14 cellular contexts compared by ENCODE assay signal in genomic region chr11:76627541-76628082, GRCh38. TPM values are rescaled to one million over a fixed set of nuclear protein-coding genes. Genes with fewer than 3 reads are reported as not detected.
DNase-seq lines count a peak whose midpoint lies in the region; ATAC-seq and TF ChIP-seq lines count a peak whose summit lies in the region.
"Had no signal": no experiment of that assay in that cellular context is flagged by ENCODE, and none has a peak within 500 bp of the region (broad histone marks: within the 10 kb centered on the region; RNA-seq: fewer than 3 reads in every experiment).

No MANE protein-coding gene starts in this region.

- no peaks in the 10 kb centered on the region for H3K9me2 ChIP-seq in OCI-LY1 (ENCODE audit: low read depth, low read length)

- H3F3A ChIP-seq in OCI-LY1 (ENCODE audit: insufficient read depth, low read length): no peaks in the 10 kb centered on the region

- TF ChIP-seq CTCF in OCI-LY1 (IDR thresholded peaks at IDR 0.05; ENCODE audit: low read length) (no peak), tibial artery (IDR thresholded peaks at IDR 0.05) (no peak)

- no peak overlapping the region for H2AFZ ChIP-seq in OCI-LY1 (ENCODE audit: low read length)
- H2AFZ ChIP-seq: GM23338 had no signal

- H4K20me1 ChIP-seq in OCI-LY1 (ENCODE audit: insufficient read depth, low read length): no peaks in the 10 kb centered on the region

- H3K4me1 ChIP-seq in OCI-LY1 (ENCODE audit: insufficient read depth, low read length, severe bottlenecking) (peaks cover 38% of the 10 kb centered on the region), tibial artery (peaks cover 4 to 52% (median 26%) of the 10 kb centered on the region in 4 donors)
- H3K4me1 ChIP-seq in CD4-positive, alpha-beta memory T cell (ENCODE audit: insufficient read depth, low read length): peaks cover 8% of the 10 kb centered on the region
- H3K4me1 ChIP-seq: foreskin keratinocyte had no signal

- no peaks in the 10 kb centered on the region for H3K79me2 ChIP-seq in OCI-LY1 (ENCODE audit: insufficient read depth, low read length)

- H3K9me3 Mint-ChIP-seq in activated naive CD4-positive, alpha-beta T cell treated with anti-CD3 and anti-CD28 coated beads, Interleukin-2, amount 10 ng/mL, durations not matched to agents 7 days and 5 days: peaks cover 20% of the 10 kb centered on the region
- peaks cover 7% of the 10 kb centered on the region for H3K9me3 Mint-ChIP-seq in central memory CD8-positive, alpha-beta T cell
- peaks cover 0 to 11% (median 7%) of the 10 kb centered on the region in 8 donors for H3K9me3 Mint-ChIP-seq in CD4-positive, alpha-beta memory T cell

- H3K4me3 ChIP-seq in OCI-LY1 (ENCODE audit: low read depth, low read length, poor library complexity, severe bottlenecking): no peak overlapping the region
- H3K4me3 ChIP-seq in tibial artery: no peak overlapping the region
- no peak overlapping the region for H3K4me3 ChIP-seq in CD4-positive, alpha-beta memory T cell (ENCODE audit: low read length in 2 of 2)
- H3K4me3 ChIP-seq: GM23338, tibial nerve had no signal

- H3K9me3 ChIP-seq in OCI-LY1 (ENCODE audit: low read length): peaks cover 3% of the 10 kb centered on the region; the same call in 1 of the 2 replicates
- peaks cover 0 to 9% (median 6%) of the 10 kb centered on the region in 3 donors for H3K9me3 ChIP-seq in tibial artery
- no peaks in the 10 kb centered on the region for H3K9me3 ChIP-seq in CD4-positive, alpha-beta memory T cell (ENCODE audit: control insufficient read depth in 1 of 2, low read length in 2 of 2)

- no peaks in the 10 kb centered on the region for H3K36me3 ChIP-seq in OCI-LY1 (ENCODE audit: insufficient read depth, low read length)
- no peaks in the 10 kb centered on the region for H3K36me3 ChIP-seq in tibial artery
- H3K36me3 ChIP-seq in CD4-positive, alpha-beta memory T cell (ENCODE audit: insufficient read depth, low read length): no peaks in the 10 kb centered on the region

- POLR2A ChIA-PET in CD4-positive, alpha-beta memory T cell (lab: Charles Lee; ENCODE audit: partially characterized antibody): no interaction called here

- peak overlapping the region; percentile 26 for H3K27ac ChIP-seq in OCI-LY1 (ENCODE audit: low read depth, low read length, poor library complexity, severe bottlenecking)
- peak overlapping the region; percentile 18 to 43 for H3K27ac ChIP-seq in tibial artery
- no peak overlapping the region for H3K27ac ChIP-seq in CD4-positive, alpha-beta memory T cell (ENCODE audit: low read depth, low read length)
- H3K27ac ChIP-seq: foreskin keratinocyte, tibial nerve had no signal

- DNase-seq in activated naive CD4-positive, alpha-beta T cell treated with anti-CD3 and anti-CD28 coated beads, Interleukin-2, amount 10 ng/mL, durations not matched to agents 7 days and 5 days: peak; percentile 21
- no peak for DNase-seq in activated naive CD4-positive, alpha-beta T cell (lab: John Stamatoyannopoulos, UW)
- DNase-seq in central memory CD8-positive, alpha-beta T cell (ENCODE audit: low spot score in 2 of 2): no peak
- DNase-seq in tibial artery (no peak), iPS-NIHi7 (ENCODE audit: extremely low spot score) (no peak), NCI-H1105 treated with DMSO at 0.1 percent for 48 hours (lab: John Stamatoyannopoulos, UW) (no peak)
- DNase-seq in CD4-positive, alpha-beta memory T cell: no peak
- DNase-seq: amniotic stem cell, DMS 273 treated with DMSO at 0.1 percent for 48 hours, foreskin keratinocyte, NCI-H1092 treated with DMSO at 0.1 percent for 48 hours had no signal

- H3K4me3 Mint-ChIP-seq in activated naive CD4-positive, alpha-beta T cell treated with anti-CD3 and anti-CD28 coated beads, Interleukin-2, amount 10 ng/mL, durations not matched to agents 7 days and 5 days: no peak overlapping the region
- no peak overlapping the region for H3K4me3 Mint-ChIP-seq in central memory CD8-positive, alpha-beta T cell
- no peak overlapping the region for H3K4me3 Mint-ChIP-seq in CD4-positive, alpha-beta memory T cell
- H3K4me3 Mint-ChIP-seq: GM23338 had no signal

- peaks cover 57% of the 10 kb centered on the region for H3K4me1 Mint-ChIP-seq in activated naive CD4-positive, alpha-beta T cell treated with anti-CD3 and anti-CD28 coated beads, Interleukin-2, amount 10 ng/mL, durations not matched to agents 7 days and 5 days
- H3K4me1 Mint-ChIP-seq in central memory CD8-positive, alpha-beta T cell: peaks cover 20% of the 10 kb centered on the region
- H3K4me1 Mint-ChIP-seq in CD4-positive, alpha-beta memory T cell: peaks cover 9 to 36% (median 14%) of the 10 kb centered on the region in 4 donors

- H3K9ac ChIP-seq in OCI-LY1 (ENCODE audit: low read length): no peak overlapping the region

- H3K27me3 ChIP-seq in OCI-LY1 (ENCODE audit: insufficient read depth, low read length) (peaks cover 10% of the 10 kb centered on the region; the same call in 1 of the 2 replicates), tibial artery (no peaks in the 10 kb centered on the region)
- no peaks in the 10 kb centered on the region for H3K27me3 ChIP-seq in CD4-positive, alpha-beta memory T cell (ENCODE audit: insufficient read depth, low read length)
- H3K27me3 ChIP-seq: foreskin keratinocyte, tibial nerve had no signal

- peak overlapping the region; percentile 36; the same call in 1 of the 2 replicates for H3K4me2 ChIP-seq in OCI-LY1 (ENCODE audit: low read length)
- H3K4me2 ChIP-seq: GM23338 had no signal

- CTCF ChIA-PET in activated naive CD4-positive, alpha-beta T cell treated with anti-CD3 and anti-CD28 coated beads, Interleukin-2, amount 10 ng/mL, durations not matched to agents 7 days and 5 days (lab: Charles Lee): no interaction called here
- CTCF ChIA-PET in CD4-positive, alpha-beta memory T cell (lab: Charles Lee; ENCODE audit: partially characterized antibody): no interaction called here

- H3K27me3 Mint-ChIP-seq in activated naive CD4-positive, alpha-beta T cell treated with anti-CD3 and anti-CD28 coated beads, Interleukin-2, amount 10 ng/mL, durations not matched to agents 7 days and 5 days: peaks cover 29% of the 10 kb centered on the region
- H3K27me3 Mint-ChIP-seq in central memory CD8-positive, alpha-beta T cell: no peaks in the 10 kb centered on the region
- no peaks in the 10 kb centered on the region for H3K27me3 Mint-ChIP-seq in CD4-positive, alpha-beta memory T cell

- intact Hi-C loops in tibial artery (cut with DNase I; ENCODE audit: low total_unique reads): no loop called here
- intact Hi-C loops in CD4-positive, alpha-beta memory T cell (cut with micrococcal nuclease): no loop called here

- peaks cover 7% of the 10 kb centered on the region for H3K36me3 Mint-ChIP-seq in activated naive CD4-positive, alpha-beta T cell treated with anti-CD3 and anti-CD28 coated beads, Interleukin-2, amount 10 ng/mL, durations not matched to agents 7 days and 5 days
- H3K36me3 Mint-ChIP-seq in central memory CD8-positive, alpha-beta T cell (ENCODE audit: insufficient read depth): no peaks in the 10 kb centered on the region
- H3K36me3 Mint-ChIP-seq in CD4-positive, alpha-beta memory T cell: no peaks in the 10 kb centered on the region

- peak overlapping the region; percentile 62 for H3K27ac Mint-ChIP-seq in activated naive CD4-positive, alpha-beta T cell treated with anti-CD3 and anti-CD28 coated beads, Interleukin-2, amount 10 ng/mL, durations not matched to agents 7 days and 5 days
- H3K27ac Mint-ChIP-seq in central memory CD8-positive, alpha-beta T cell (ENCODE audit: low read depth): peak overlapping the region; percentile 1
- H3K27ac Mint-ChIP-seq in CD4-positive, alpha-beta memory T cell: peak overlapping the region in 1 of 7 donors; percentile 1
- H3K27ac Mint-ChIP-seq: GM23338 had no signal

- ATAC-seq in central memory CD8-positive, alpha-beta T cell (replicated peaks; ENCODE audit: extremely low read depth, poor library complexity, severe bottlenecking): no peak
- ATAC-seq: foreskin keratinocyte, GM23338 had no signal

RNA-seq across cellular contexts. Expression of gene LRRC32, which starts 42.9 kb away (rescaled TPM):
- total RNA-seq in CD4-positive, alpha-beta memory T cell: under 1 TPM; 0.38 to 0.53 TPM
- polyA plus RNA-seq in CD4-positive, alpha-beta memory T cell: under 1 TPM in 1 of 2 donors, not detected in 1; 0.56 TPM
- total RNA-seq: foreskin keratinocyte had no signal
